In the genomic region with DNA sequence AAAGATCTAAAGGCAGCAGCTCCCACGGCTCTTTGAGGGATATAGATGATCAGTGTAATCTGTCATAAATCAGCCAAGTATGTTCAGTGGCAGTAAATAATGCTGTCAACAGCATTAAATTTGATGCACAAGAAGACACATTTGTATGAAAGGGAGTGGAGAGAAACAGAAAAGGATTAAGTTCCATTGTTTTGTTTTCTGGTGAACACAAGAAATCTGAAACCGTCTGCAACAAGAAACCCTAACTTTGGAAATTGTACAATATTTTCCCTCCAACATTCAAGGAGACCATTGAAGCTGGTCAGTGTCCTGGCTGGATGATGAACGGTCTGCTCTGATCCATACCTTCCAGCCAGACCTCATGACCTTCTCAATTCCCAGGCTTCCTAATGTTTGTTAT, we compare ENCODE assay signal across 13 cellular contexts. TPM values are rescaled to one million over a fixed set of nuclear protein-coding genes. Genes with fewer than 3 reads are reported as not detected.
DNase-seq lines count a peak whose midpoint lies in the region; ATAC-seq, FAIRE-seq and TF ChIP-seq lines count a peak whose summit lies in the region.
"Had no signal": no experiment of that assay in that cellular context is flagged by ENCODE, and none has a peak within 500 bp of the region (broad histone marks: within the 10 kb centered on the region; RNA-seq: fewer than 3 reads in every experiment).

No MANE protein-coding gene starts in this region.

- H3K9me3 ChIP-seq in IMR-90 (ENCODE audit: control insufficient read depth, insufficient read depth, low read length) (no peaks in the 10 kb centered on the region), astrocyte (ENCODE audit: insufficient read depth, low read depth, low read length) (no peaks in the 10 kb centered on the region), muscle layer of colon (ENCODE audit: low read length) (no peaks in the 10 kb centered on the region), thoracic aorta (no peaks in the 10 kb centered on the region)

- H3K9me3 Mint-ChIP-seq in astrocyte (ENCODE audit: unreplicated experiment): no peaks in the 10 kb centered on the region
- H3K9me3 Mint-ChIP-seq: stimulated activated naive B cell treated with anti-CD40 and anti-IgM and Interleukin-4, amounts not matched to agents 10 μg/mL and 1 μg/mL and 100 μg/mL, for 72 hours had no signal

- H3K4ac ChIP-seq in IMR-90 (ENCODE audit: low read depth, low read length): peak overlapping the region; percentile 89

- TF ChIP-seq CTCF in IMR-90 (conservative IDR thresholded peaks at IDR 0.05; ENCODE audit: low read depth, low read length) (no peak), astrocyte (IDR thresholded peaks at IDR 0.05; ENCODE audit: insufficient read depth, low read depth, low read length) (no peak), thoracic aorta (IDR thresholded peaks at IDR 0.05) (no peak)

- H3K4me3 ChIP-seq in IMR-90 (ENCODE audit: insufficient read depth, low read depth, low read length) (no peak overlapping the region), astrocyte (ENCODE audit: insufficient read depth, low read depth, low read length) (no peak overlapping the region), muscle layer of colon (ENCODE audit: low read depth in 1 of 2, low read length in 2 of 2) (no peak overlapping the region), thoracic aorta (peak overlapping the region; percentile 3)

- H2AK5ac ChIP-seq in IMR-90 (ENCODE audit: low read depth, low read length): peak overlapping the region; percentile 90

- H3K27me3 ChIP-seq in IMR-90 (ENCODE audit: control insufficient read depth, insufficient read depth, low read length) (no peaks in the 10 kb centered on the region), astrocyte (ENCODE audit: insufficient read depth, low read length) (no peaks in the 10 kb centered on the region), muscle layer of colon (ENCODE audit: control insufficient read depth in 1 of 2, insufficient read depth in 2 of 2, low read length in 2 of 2) (no peaks in the 10 kb centered on the region), thoracic aorta (replicated peaks; ENCODE audit: insufficient read depth) (no peaks in the 10 kb centered on the region)

- H4K91ac ChIP-seq in IMR-90 (ENCODE audit: insufficient read depth, low read depth, low read length): peak overlapping the region; percentile 93

- H3K18ac ChIP-seq in IMR-90 (ENCODE audit: low read depth, low read length): peak overlapping the region; percentile 94

- no peaks in the 10 kb centered on the region for H3K79me2 ChIP-seq in astrocyte (ENCODE audit: insufficient read depth, low read length)

- H3K27me3 Mint-ChIP-seq in astrocyte (ENCODE audit: low read depth, unreplicated experiment): peaks cover 3% of the 10 kb centered on the region
- H3K27me3 Mint-ChIP-seq: stimulated activated naive B cell treated with anti-CD40 and anti-IgM and Interleukin-4, amounts not matched to agents 10 μg/mL and 1 μg/mL and 100 μg/mL, for 72 hours had no signal

- H4K20me1 ChIP-seq in IMR-90 (ENCODE audit: insufficient read depth, low read length) (no peaks in the 10 kb centered on the region), astrocyte (ENCODE audit: insufficient read depth, low read length) (no peaks in the 10 kb centered on the region)

- no peaks in the 10 kb centered on the region for H3K79me1 ChIP-seq in IMR-90 (ENCODE audit: low read depth in 1 of 2, low read length in 2 of 2)

- H3K4me2 ChIP-seq in IMR-90 (ENCODE audit: low read depth, low read length): peak overlapping the region; percentile 28; the same call in 1 of the 2 replicates
- no peak overlapping the region for H3K4me2 ChIP-seq in astrocyte (ENCODE audit: low read length)

- H3K4me1 Mint-ChIP-seq in astrocyte (ENCODE audit: low read depth, unreplicated experiment): peaks cover 40% of the 10 kb centered on the region

- no TSS peak for BruUV-seq in IMR-90 (replicated peaks; lab: Mats Ljungman, UMichigan)

- ATAC-seq in IMR-90 (ENCODE audit: low read depth) (no peak), thoracic aorta (ENCODE audit: insufficient number of reproducible peaks, low FRiP score, low read depth) (no peak), HG03280 (IDR thresholded peaks at IDR 0.05; ENCODE audit: unreplicated experiment) (no peak)

- peak overlapping the region; percentile 69 to 91 for H4K8ac ChIP-seq in IMR-90 (ENCODE audit: low read depth in 2 of 2, low read length in 2 of 2)

- H3K4me1 ChIP-seq in IMR-90 (ENCODE audit: control insufficient read depth, insufficient read depth, low read length) (peaks cover 22% of the 10 kb centered on the region), astrocyte (ENCODE audit: insufficient read depth, low read length) (peaks cover 11% of the 10 kb centered on the region), muscle layer of colon (ENCODE audit: insufficient read depth, low read length) (peaks cover 42% of the 10 kb centered on the region), thoracic aorta (ENCODE audit: control insufficient read depth in 1 of 2, low read depth in 2 of 2) (peaks cover 66 to 98% of the 10 kb centered on the region in 2 donors)

- H2BK120ac ChIP-seq in IMR-90 (ENCODE audit: low read depth, low read length): peak overlapping the region; percentile 97

- peak overlapping the region; percentile 99 for H2BK5ac ChIP-seq in IMR-90 (ENCODE audit: low read depth, low read length, poor library complexity, severe bottlenecking)

- peak overlapping the region; percentile 89 for H3K14ac ChIP-seq in IMR-90 (replicated peaks; ENCODE audit: low read depth, low read length)

- no peak overlapping the region for H2AK9ac ChIP-seq in IMR-90 (replicated peaks; ENCODE audit: low read depth, low read length, poor library complexity)

- H3K4me3 Mint-ChIP-seq in astrocyte (ENCODE audit: unreplicated experiment): no peak overlapping the region

- POLR2A ChIA-PET in IMR-90 (lab: Charles Lee; ENCODE audit: unreplicated experiment): interaction anchor here (0.6 kb wide), 2 partner anchors 51 to 57 kb away, joined by 3 read pairs; no protein-coding TSS in a partner anchor

- peak overlapping the region; percentile 38; the same call in 1 of the 2 replicates for H3K56ac ChIP-seq in IMR-90 (ENCODE audit: extremely low read depth, insufficient read depth, low read length)

- peak overlapping the region; percentile 82 for H4K5ac ChIP-seq in IMR-90 (ENCODE audit: low read depth, low read length)

- H3K36me3 Mint-ChIP-seq in astrocyte (ENCODE audit: low read depth, unreplicated experiment): peaks cover 2% of the 10 kb centered on the region
- H3K36me3 Mint-ChIP-seq: stimulated activated naive B cell treated with anti-CD40 and anti-IgM and Interleukin-4, amounts not matched to agents 10 μg/mL and 1 μg/mL and 100 μg/mL, for 72 hours had no signal

- H3K9ac ChIP-seq in IMR-90 (ENCODE audit: low read depth, low read length) (no peak overlapping the region), astrocyte (ENCODE audit: low read length) (no peak overlapping the region), muscle layer of colon (ENCODE audit: low read length) (no peak overlapping the region)

- H3K9me1 ChIP-seq in IMR-90 (ENCODE audit: insufficient read depth, low read length): peaks cover 12% of the 10 kb centered on the region

- intact Hi-C loops in IMR-90 (cut with micrococcal nuclease): loop anchor here (5.0 kb wide), 1 partner anchor 58 kb away; no protein-coding TSS in a partner anchor

- H3K27ac Mint-ChIP-seq in astrocyte (ENCODE audit: unreplicated experiment): peak overlapping the region; percentile 71

- H2AFZ ChIP-seq in IMR-90 (replicated peaks; ENCODE audit: low read length, poor library complexity): no peak overlapping the region
- peak overlapping the region; percentile 28 for H2AFZ ChIP-seq in astrocyte (ENCODE audit: low read depth, low read length)

- TF ChIP-seq RAD21 in IMR-90 (IDR thresholded peaks at IDR 0.05; ENCODE audit: low read length): no peak

- TF ChIP-seq POLR2A in IMR-90 (IDR thresholded peaks at IDR 0.05; ENCODE audit: low read depth, low read length): no peak

- peak; percentile 62 for FAIRE-seq in astrocyte (lab: Jason Lieb, UNC)
- FAIRE-seq: GM18507 had no signal

- H3K27ac ChIP-seq in IMR-90 (ENCODE audit: insufficient read depth, low read length): peak overlapping the region; percentile 81; the same call in 1 of the 2 replicates
- no peak overlapping the region for H3K27ac ChIP-seq in astrocyte (ENCODE audit: low read depth, low read length)
- peak overlapping the region; percentile 27 for H3K27ac ChIP-seq in muscle layer of colon (ENCODE audit: low read depth, low read length)
- H3K27ac ChIP-seq in thoracic aorta: peak overlapping the region; percentile 82 to 88

- peak overlapping the region; percentile 91 for H2BK20ac ChIP-seq in IMR-90 (ENCODE audit: low read depth, low read length)

- DNase-seq in IMR-90 (no peak), astrocyte (ENCODE audit: low read depth) (no peak), thoracic aorta (ENCODE audit: low spot score) (no peak), NCI-H524 treated with DMSO at 0.1 percent for 48 hours (lab: John Stamatoyannopoulos, UW) (no peak), NCI-H2196 (lab: John Stamatoyannopoulos, UW; ENCODE audit: unreplicated experiment) (no peak)
- DNase-seq in stimulated activated CD4-positive, alpha-beta T cell treated with anti-CD3 and anti-CD28 coated beads, Interleukin-12 subunit alpha, Interleukin-12 subunit beta, amount 100 ng/mL, for 4 hours: no peak
- DNase-seq: activated CD4-positive, CD25-positive, alpha-beta regulatory T cell; COR-L47; stimulated activated naive B cell treated with anti-CD40 and anti-IgM and Interleukin-4, amounts not matched to agents 10 μg/mL and 1 μg/mL and 100 μg/mL, for 72 hours had no signal

- peak overlapping the region; percentile 97; the same call in 2 of the 3 replicates for H2BK15ac ChIP-seq in IMR-90 (ENCODE audit: low read depth, low read length)

- CTCF ChIA-PET in IMR-90 (lab: Yijun Ruan, JAX): interaction anchor here (1.5 kb wide), 1 partner anchor 73 kb away, joined by 7 read pairs; no protein-coding TSS in a partner anchor

- no CpG with 5 or more reads among the region's 3 CpGs for WGBS in IMR-90 (ENCODE audit: extremely low coverage in 2 of 2, insufficient read length in 1 of 2), 2 experiments

- peak overlapping the region; percentile 78; the same call in 1 of the 2 replicates for H3K23ac ChIP-seq in IMR-90 (ENCODE audit: low read depth, low read length)

- dilution Hi-C loops in IMR-90 (cut with HindIII; ENCODE audit: low sequenced_read_pairs, unreplicated experiment): no loop called here

- no peaks in the 10 kb centered on the region for H3K36me3 ChIP-seq in IMR-90 (ENCODE audit: control insufficient read depth, insufficient read depth, low read length)
- no peaks in the 10 kb centered on the region for H3K36me3 ChIP-seq in astrocyte (ENCODE audit: insufficient read depth, low read length)
- no peaks in the 10 kb centered on the region for H3K36me3 ChIP-seq in muscle layer of colon (ENCODE audit: insufficient read depth, low read length)
- H3K36me3 ChIP-seq in thoracic aorta: no peaks in the 10 kb centered on the region

- in situ Hi-C loops in IMR-90 (cut with MboI; ENCODE audit: low sequenced_read_pairs): no loop called here

TF ChIP-seq in IMR-90, 13 proteins besides CTCF, POLR2A, EP300 and RAD21 (continues in another document):
- no peak for TF ChIP-seq NFE2L2 (IDR thresholded peaks at IDR 0.05; ENCODE audit: low read depth, low read length)

RNA-seq across cellular contexts. Expression of a gene that starts 27.6 kb away (rescaled TPM):
- total RNA-seq in IMR-90 (2012; rRNA removed): 0.18 and 0.28 TPM in 2 replicates
- 0.12 and 0.23 TPM in 2 replicates for polyA plus RNA-seq in IMR-90 (2012; rRNA removed)
- polyA plus RNA-seq in IMR-90 (2012; cell fraction: cytosol; rRNA removed): 0.01 and 0.10 TPM in 2 replicates
- polyA plus RNA-seq in IMR-90 (2012; cell fraction: nucleus; rRNA removed; ENCODE audit: low replicate concordance): 0.10 TPM in 1 of 2 replicates, not detected in the other
- not detected in 2 replicates for total RNA-seq in astrocyte
- 10 to 100 TPM; 18.2 to 24.0 TPM for total RNA-seq in thoracic aorta
- total RNA-seq: renal cortical epithelial cell had no signal

Comparison
In these comparisons a context has a peak if more than half of its experiments do, and no peak if none do; other contexts are left out.
1. RNA of a gene that starts 27.6 kb away (total RNA-seq): 18.2 to 24.0 TPM in thoracic aorta; 0.18 to 0.28 TPM in IMR-90 and not detected in astrocyte; every median in the first group is over 10 times any median in the second.